ENCODE assay signal across 8 cellular contexts in genomic region chr6:20404641-20405032, GRCh38. TPM values are rescaled to one million over a fixed set of nuclear protein-coding genes. Genes with fewer than 3 reads are reported as not detected.
DNase-seq lines count a peak whose midpoint lies in the region; TF ChIP-seq lines count a peak whose summit lies in the region.

No MANE protein-coding gene starts in this region.

- in situ Hi-C loops in GM23248 (cut with MboI): no loop called here

- H3K4me3 ChIP-seq in DOHH2 (ENCODE audit: low read length) (peak overlapping the region; percentile 87), GM23248 (peak overlapping the region; percentile 98), right atrium auricular region (peak overlapping the region; percentile 82 to 91), smooth muscle cell (peak overlapping the region; percentile 98)

- H3K9ac ChIP-seq in GM23248 (peak overlapping the region; percentile 91), smooth muscle cell (ENCODE audit: low read depth) (peak overlapping the region; percentile 97)

- peak; percentile 67 for TF ChIP-seq CTCF in DOHH2 (IDR thresholded peaks at IDR 0.05; ENCODE audit: low read depth, low read length, poor library complexity, severe bottlenecking)
- TF ChIP-seq CTCF in right atrium auricular region (IDR thresholded peaks at IDR 0.05): peak; percentile 20 to 56
- TF ChIP-seq CTCF in smooth muscle cell (IDR thresholded peaks at IDR 0.05; ENCODE audit: borderline replicate concordance, insufficient read depth, poor library complexity, severe bottlenecking): peak; percentile 45

- DNase-seq in GM23248: peak; percentile 82
- DNase-seq in LoVo (ENCODE audit: low spot score): peak; percentile 59
- peak; percentile 83 for DNase-seq in SIG-M5 treated with dmso at 0.1 percent for 504 hours (lab: John Stamatoyannopoulos, UW; ENCODE audit: unreplicated experiment)
- DNase-seq in activated naive CD4-positive, alpha-beta T cell treated with Interleukin-2 at 50 U/mL for 16 hours: peak; percentile 73
- peak; percentile 64 for DNase-seq in right atrium auricular region (ENCODE audit: low spot score)
- DNase-seq in smooth muscle cell (lab: John Stamatoyannopoulos, UW; ENCODE audit: unreplicated experiment): no peak
- DNase-seq in mesenteric fat pad (ENCODE audit: low spot score): no peak

- H3K9me2 ChIP-seq in DOHH2 (replicated peaks; ENCODE audit: control insufficient read depth, low read length) (no peaks in the 10 kb centered on the region), GM23248 (ENCODE audit: insufficient read depth) (no peaks in the 10 kb centered on the region)

- H2AFZ ChIP-seq in GM23248 (peak overlapping the region; percentile 88), smooth muscle cell (ENCODE audit: low read depth) (no peak overlapping the region)

- 1 to 2% methylated on average over 6 of the region's 6 CpGs for WGBS in GM23248 (ENCODE audit: low coverage in 1 of 2, low lambda C conversion rate in 2 of 2, missing lambda C conversion rate in 2 of 2), 2 experiments
- WGBS in smooth muscle cell (ENCODE audit: low lambda C conversion rate): 2% methylated on average over 6 of the region's 6 CpGs

- peaks cover 21% of the 10 kb centered on the region for H4K20me1 ChIP-seq in DOHH2 (ENCODE audit: control insufficient read depth, insufficient read depth, low read depth, low read length)
- H4K20me1 ChIP-seq in GM23248 (ENCODE audit: insufficient read depth): peaks cover 8% of the 10 kb centered on the region; the same call in 1 of the 2 replicates
- H4K20me1 ChIP-seq in smooth muscle cell (ENCODE audit: low read depth): peaks cover 50% of the 10 kb centered on the region

- no peaks in the 10 kb centered on the region for H3K27me3 ChIP-seq in DOHH2 (ENCODE audit: control insufficient read depth, low read length)
- no peaks in the 10 kb centered on the region for H3K27me3 ChIP-seq in GM23248 (replicated peaks; ENCODE audit: insufficient read depth)
- no peaks in the 10 kb centered on the region for H3K27me3 ChIP-seq in right atrium auricular region
- H3K27me3 ChIP-seq in smooth muscle cell (ENCODE audit: low read depth): no peaks in the 10 kb centered on the region

- H3K79me2 ChIP-seq in DOHH2 (ENCODE audit: control insufficient read depth, low read length): peaks cover 76% of the 10 kb centered on the region
- H3K79me2 ChIP-seq in GM23248 (ENCODE audit: insufficient read depth): peaks cover 61% of the 10 kb centered on the region
- peaks cover 63% of the 10 kb centered on the region for H3K79me2 ChIP-seq in smooth muscle cell (ENCODE audit: low read depth)

- no peaks in the 10 kb centered on the region for H3K9me3 ChIP-seq in DOHH2 (ENCODE audit: control insufficient read depth, insufficient read depth, low read length)
- H3K9me3 ChIP-seq in GM23248 (ENCODE audit: low read depth): no peaks in the 10 kb centered on the region
- H3K9me3 ChIP-seq in right atrium auricular region: no peaks in the 10 kb centered on the region
- H3K9me3 ChIP-seq in smooth muscle cell (replicated peaks; ENCODE audit: low read depth): no peaks in the 10 kb centered on the region

- H3K27ac ChIP-seq in DOHH2 (ENCODE audit: low read depth, low read length) (peak overlapping the region; percentile 92), GM23248 (peak overlapping the region; percentile 89), right atrium auricular region (peak overlapping the region; percentile 95 to 96), smooth muscle cell (ENCODE audit: low read depth) (peak overlapping the region; percentile 95)

- H3K36me3 ChIP-seq in DOHH2 (ENCODE audit: control insufficient read depth, low read length) (peaks cover 68% of the 10 kb centered on the region), GM23248 (ENCODE audit: low read depth) (no peaks in the 10 kb centered on the region), right atrium auricular region (no peaks in the 10 kb centered on the region), smooth muscle cell (ENCODE audit: low read depth) (no peaks in the 10 kb centered on the region)

- H3K4me2 ChIP-seq in DOHH2 (ENCODE audit: low read length) (peak overlapping the region; percentile 76), GM23248 (ENCODE audit: unreplicated experiment) (peak overlapping the region; percentile 97), smooth muscle cell (peak overlapping the region; percentile 95)

- H3F3A ChIP-seq in DOHH2 (ENCODE audit: control insufficient read depth, insufficient read depth) (peaks cover 8% of the 10 kb centered on the region), GM23248 (ENCODE audit: insufficient read depth) (peaks cover 7% of the 10 kb centered on the region; the same call in 1 of the 2 replicates), smooth muscle cell (ENCODE audit: low read depth) (peaks cover 5% of the 10 kb centered on the region)

- H3K4me1 ChIP-seq in DOHH2 (ENCODE audit: control insufficient read depth, low read length) (peaks cover 56% of the 10 kb centered on the region), GM23248 (ENCODE audit: insufficient read depth) (peaks cover 5% of the 10 kb centered on the region; the same call in 1 of the 2 replicates), right atrium auricular region (peaks cover 0 to 16% of the 10 kb centered on the region in 2 donors), smooth muscle cell (ENCODE audit: low read depth) (peaks cover 9% of the 10 kb centered on the region)

RNA-seq across cellular contexts. Expression of gene E2F3, which starts 3.0 kb away (rescaled TPM):
- 4.1 and 4.8 TPM in 2 replicates for total RNA-seq in GM23248 (2014; rRNA removed; shearing (Covaris generic))
- polyA plus RNA-seq in GM23248 (2016; fragmentation: Nextera tagmentation; extraction: Ambion mirVana) (6.1 and 7.0 TPM in 2 replicates), smooth muscle cell (7.9 and 9.6 TPM in 2 replicates)
- total RNA-seq in right atrium auricular region (1 to 10 TPM; 6.0 to 6.4 TPM), smooth muscle cell (12.6 and 16.3 TPM in 2 replicates), mesenteric fat pad (15.6 TPM)

Comparison
In these comparisons a context has a peak if more than half of its experiments do, and no peak if none do; other contexts are left out.
1. DNase-seq: peak in GM23248 (single experiment), LoVo (single experiment), SIG-M5 treated with dmso at 0.1 percent for 504 hours (single experiment), activated naive CD4-positive, alpha-beta T cell treated with Interleukin-2 at 50 U/mL for 16 hours (single experiment) and right atrium auricular region (single experiment); none in smooth muscle cell (single experiment) and mesenteric fat pad (single experiment).
2. Peak in every context shown above with its lines, with median percentiles within 50 percentile points of each other: H3K27ac ChIP-seq, H3K4me2 ChIP-seq, H3K4me3 ChIP-seq and CTCF ChIP-seq.